ENCODE assay signal across 13 cellular contexts in the genomic region with DNA sequence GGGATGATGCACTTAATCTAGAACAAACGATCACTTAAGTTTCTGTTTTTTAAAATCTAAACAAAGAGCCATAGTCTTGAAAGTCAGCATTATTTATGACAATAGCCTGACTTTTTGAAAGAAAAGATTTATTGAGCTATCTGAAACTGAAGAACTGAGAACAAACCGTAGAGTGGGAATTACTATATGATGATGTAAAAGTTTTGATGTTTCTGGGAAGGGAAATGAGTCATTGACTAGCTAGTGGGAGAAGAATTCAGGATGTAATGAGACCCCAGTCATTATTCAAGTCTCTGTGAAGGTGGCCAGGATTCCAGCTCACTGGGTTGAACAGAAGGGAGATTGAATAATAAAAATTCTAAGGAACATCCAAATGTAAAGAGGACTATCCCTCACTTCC.
DNase-seq lines count a peak whose midpoint lies in the region; ATAC-seq and TF ChIP-seq lines count a peak whose summit lies in the region.
"Had no signal": no experiment of that assay in that cellular context is flagged by ENCODE, and none has a peak within 500 bp of the region (broad histone marks: within the 10 kb centered on the region; RNA-seq: fewer than 3 reads in every experiment).

No MANE protein-coding gene starts in this region.

- H3K36me3 ChIP-seq in MG63 (no peaks in the 10 kb centered on the region), lower lobe of right lung (no peaks in the 10 kb centered on the region)
- H3K36me3 ChIP-seq: BLaER1 treated with 17β-estradiol and CSF1 and Interleukin-3, amounts not matched to agents 10 nM and 100 nM had no signal

- DNase-seq in AG10803 (ENCODE audit: low read depth) (peak; percentile 66), MG63 (peak; percentile 20), chondrocyte (ENCODE audit: low spot score) (no peak), kidney tubule cell (ENCODE audit: low spot score) (peak; percentile 92), lower lobe of right lung (no peak), NCI-H526 (lab: John Stamatoyannopoulos, UW) (no peak), NCI-H1417 (lab: John Stamatoyannopoulos, UW) (no peak)
- DNase-seq in activated CD4-positive, alpha-beta T cell treated with anti-CD3 and anti-CD28 coated beads, Interleukin-2, amount 50 U/mL, for 48 hours = no peak
- DNase-seq: stimulated activated CD4-positive, alpha-beta T cell treated with anti-CD3 and anti-CD28 coated beads, Interleukin-1b, Interleukin-23, amount 100 ng/mL, for 48 hours; stimulated activated naive CD8-positive, alpha-beta T cell treated with anti-CD3 and anti-CD28 coated beads, Interleukin-15, amount 100 ng/mL, for 72 hours had no signal

- H3K4me1 ChIP-seq in lower lobe of right lung = no peaks in the 10 kb centered on the region

- no peaks in the 10 kb centered on the region for H3K9me3 Mint-ChIP-seq in chondrocyte (ENCODE audit: low read depth)
- H3K9me3 Mint-ChIP-seq: nephron had no signal

- no peaks in the 10 kb centered on the region for H3K27me3 Mint-ChIP-seq in chondrocyte (ENCODE audit: low read depth)

- no peaks in the 10 kb centered on the region for H3K9me3 ChIP-seq in MG63
- H3K9me3 ChIP-seq in lower lobe of right lung = no peaks in the 10 kb centered on the region
- H3K9me3 ChIP-seq: BLaER1 treated with 17β-estradiol and CSF1 and Interleukin-3, amounts not matched to agents 10 nM and 100 nM had no signal

- H3K36me3 Mint-ChIP-seq in chondrocyte (ENCODE audit: low read depth) = peaks cover 1% of the 10 kb centered on the region

- peak overlapping the region; percentile 81 for H3K27ac Mint-ChIP-seq in chondrocyte (ENCODE audit: unreplicated experiment)
- H3K27ac Mint-ChIP-seq: nephron; stimulated activated naive CD8-positive, alpha-beta T cell treated with anti-CD3 and anti-CD28 coated beads, Interleukin-15, amount 100 ng/mL, for 72 hours had no signal

- no peak overlapping the region for H3K27ac ChIP-seq in lower lobe of right lung
- H3K27ac ChIP-seq: BLaER1 treated with 17β-estradiol and CSF1 and Interleukin-3, amounts not matched to agents 10 nM and 100 nM; SK-N-MC had no signal

- intact Hi-C loops in lower lobe of right lung (cut with DNase I) = no loop called here

- no peak for ATAC-seq in lower lobe of right lung

- H3K4me3 ChIP-seq in AG10803 (ENCODE audit: low read length) (no peak overlapping the region), MG63 (no peak overlapping the region), lower lobe of right lung (no peak overlapping the region)
- H3K4me3 ChIP-seq: BLaER1 treated with 17β-estradiol and CSF1 and Interleukin-3, amounts not matched to agents 10 nM and 100 nM; SK-N-MC had no signal

- H3K4me3 Mint-ChIP-seq in chondrocyte (ENCODE audit: unreplicated experiment) = no peak overlapping the region
- H3K4me3 Mint-ChIP-seq: nephron; stimulated activated naive CD8-positive, alpha-beta T cell treated with anti-CD3 and anti-CD28 coated beads, Interleukin-15, amount 100 ng/mL, for 72 hours had no signal

- H3K27me3 ChIP-seq in MG63 (no peaks in the 10 kb centered on the region), lower lobe of right lung (ENCODE audit: low read depth) (no peaks in the 10 kb centered on the region)

- no peak for TF ChIP-seq CTCF in AG10803 (conservative IDR thresholded peaks at IDR 0.05; ENCODE audit: low read length)
- TF ChIP-seq CTCF in chondrocyte (IDR thresholded peaks at IDR 0.05) = no peak
- no peak for TF ChIP-seq CTCF in lower lobe of right lung (IDR thresholded peaks at IDR 0.05)

- peaks cover 40% of the 10 kb centered on the region for H3K4me1 Mint-ChIP-seq in chondrocyte (ENCODE audit: low read depth)
- H3K4me1 Mint-ChIP-seq: stimulated activated naive CD8-positive, alpha-beta T cell treated with anti-CD3 and anti-CD28 coated beads, Interleukin-15, amount 100 ng/mL, for 72 hours had no signal

Comparison
In these comparisons a context has a peak if more than half of its experiments do, and no peak if none do; other contexts are left out.
1. DNase-seq: peak in AG10803 (single experiment), MG63 (single experiment) and kidney tubule cell (single experiment); none in chondrocyte (single experiment), lower lobe of right lung (single experiment), NCI-H526 (0 of 2), NCI-H1417 (0 of 3) and activated CD4-positive, alpha-beta T cell treated with anti-CD3 and anti-CD28 coated beads, Interleukin-2, amount 50 U/mL, for 48 hours (0 of 2).